Comparison of ENCODE assay signal across 8 cellular contexts in the genomic region with DNA sequence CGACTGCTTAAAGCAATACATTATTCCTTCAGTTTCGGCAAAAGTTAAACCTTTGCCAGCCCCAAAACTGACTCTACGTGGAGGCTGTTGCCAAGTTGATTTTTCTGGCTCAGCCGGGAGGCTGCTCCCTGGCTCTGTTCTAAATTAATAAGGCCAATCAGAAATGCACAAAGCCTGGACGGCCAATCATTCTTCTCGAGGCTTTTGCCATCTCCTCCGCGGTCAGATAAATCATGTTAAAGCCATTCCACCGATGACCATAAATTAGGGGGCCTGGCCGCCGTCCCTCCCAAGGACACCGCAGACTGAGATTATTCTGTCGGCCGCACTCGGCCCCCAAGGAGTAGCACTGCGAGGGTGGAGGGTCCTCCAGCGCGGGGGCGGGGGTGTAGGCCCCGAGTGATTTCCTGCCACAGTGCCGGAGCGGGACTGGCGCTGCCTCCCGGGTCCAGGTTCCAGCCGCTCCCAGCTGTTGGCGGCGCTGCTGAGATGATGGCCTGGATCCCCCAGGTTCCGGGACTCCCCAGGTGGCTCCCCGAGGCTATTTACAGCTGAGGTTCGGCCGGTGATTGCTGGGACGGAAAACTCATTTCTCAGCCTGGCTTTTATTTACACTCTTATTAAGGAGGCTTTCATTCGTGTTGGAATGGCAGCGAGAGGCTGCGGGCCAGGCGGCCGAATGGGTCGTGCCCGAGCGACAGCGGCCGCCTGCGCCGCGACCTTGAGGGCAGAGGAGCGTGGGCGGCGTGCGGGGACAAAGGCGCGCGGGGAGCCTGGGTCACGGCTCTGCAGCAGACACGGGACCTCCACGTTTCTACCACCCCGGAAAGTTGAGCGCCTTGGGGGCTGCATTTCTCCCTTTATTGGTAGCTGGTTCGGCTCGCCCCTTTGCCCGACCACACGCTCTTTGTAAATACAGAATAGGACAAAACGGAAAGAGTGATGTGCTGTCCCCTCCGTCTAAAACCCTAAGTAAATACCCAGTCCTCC.
DNase-seq lines count a peak whose midpoint lies in the region; ATAC-seq lines count a peak whose summit lies in the region.

No MANE protein-coding gene starts in this region.

- H3K27ac ChIP-seq in angular gyrus (ENCODE audit: low read depth, low read length) = peak overlapping the region; percentile 42

- DNase-seq in NCI-H82 (lab: John Stamatoyannopoulos, UW) = peak; percentile 35
- no peak for DNase-seq in NCI-H82 treated with DMSO at 0.1 percent for 48 hours (lab: John Stamatoyannopoulos, UW; ENCODE audit: unreplicated experiment)
- peak; percentile 76 for DNase-seq in NCI-H774 (lab: John Stamatoyannopoulos, UW)
- peak; percentile 88 for DNase-seq in cardiac septum (ENCODE audit: low spot score)
- peak; percentile 24 for DNase-seq in non-pigmented ciliary epithelial cell (ENCODE audit: low read depth)
- DNase-seq in SW 1271 (lab: John Stamatoyannopoulos, UW) = no peak

- intact Hi-C loops in cardiac septum (cut with DNase I) = loop anchor here (2.0 kb wide), 1 partner anchor 29 kb away; no protein-coding TSS in a partner anchor

- peak; percentile 52 for ATAC-seq in HG02840 (IDR thresholded peaks at IDR 0.05; ENCODE audit: low FRiP score, unreplicated experiment)

Comparison
In these comparisons a context has a peak if more than half of its experiments do, and no peak if none do; other contexts are left out.
1. DNase-seq: peak in NCI-H82 (single experiment), NCI-H774 (single experiment), cardiac septum (single experiment) and non-pigmented ciliary epithelial cell (single experiment); none in NCI-H82 treated with DMSO at 0.1 percent for 48 hours (single experiment) and SW 1271 (0 of 2).